In genomic region chr16:4349332-4349731, GRCh38 we compare ENCODE assay signal across 19 cellular contexts. TPM values are rescaled to one million over a fixed set of nuclear protein-coding genes. Genes with fewer than 3 reads are reported as not detected.
DNase-seq lines count a peak whose midpoint lies in the region; ATAC-seq, FAIRE-seq and TF ChIP-seq lines count a peak whose summit lies in the region.
"Had no signal": no experiment of that assay in that cellular context is flagged by ENCODE, and none has a peak within 500 bp of the region (broad histone marks: within the 10 kb centered on the region; RNA-seq: fewer than 3 reads in every experiment).

No MANE protein-coding gene starts in this region.

- no peak overlapping the region for H2AFZ ChIP-seq in Loucy (ENCODE audit: low read length)

- peaks cover 5% of the 10 kb centered on the region for H3K36me3 Mint-ChIP-seq in stimulated activated naive CD8-positive, alpha-beta T cell treated with anti-CD3 and anti-CD28 coated beads, Interleukin-15, Interleukin-2, amounts not matched to agents 100 ng/mL and 50 ng/mL, for 24 hours (ENCODE audit: low read depth)

- no peak for FAIRE-seq in H54 (lab: Jason Lieb, UNC)

- no peak for TF ChIP-seq POLR2A in H54 (IDR thresholded peaks at IDR 0.05; ENCODE audit: low read depth, low read length)

- H3K27me3 ChIP-seq in Loucy (ENCODE audit: insufficient read depth, low read length, poor library complexity, severe bottlenecking) (no peaks in the 10 kb centered on the region), adipocyte (replicated peaks; ENCODE audit: control insufficient read depth, insufficient read depth, low read length) (no peaks in the 10 kb centered on the region), colonic mucosa (no peaks in the 10 kb centered on the region)
- H3K27me3 ChIP-seq: ascending aorta, transverse colon had no signal

- H3K27ac ChIP-seq in colonic mucosa = no peak overlapping the region
- H3K27ac ChIP-seq: transverse colon had no signal

- H3K9ac ChIP-seq in Loucy (ENCODE audit: low read depth, low read length, poor library complexity, severe bottlenecking) (peak overlapping the region; percentile 43), adipocyte (ENCODE audit: low read length) (peak overlapping the region; percentile 29), colonic mucosa (ENCODE audit: low read depth in 2 of 2, low read length in 2 of 2) (no peak overlapping the region)

- peaks cover 25% of the 10 kb centered on the region; the same call in 1 of the 2 replicates for H3K79me2 ChIP-seq in Loucy (ENCODE audit: insufficient read depth, low read length)

- H3K36me3 ChIP-seq in Loucy (ENCODE audit: insufficient read depth, low read length) (no peaks in the 10 kb centered on the region), adipocyte (ENCODE audit: control insufficient read depth, insufficient read depth, low read length, severe bottlenecking) (no peaks in the 10 kb centered on the region), colonic mucosa (no peaks in the 10 kb centered on the region)
- H3K36me3 ChIP-seq: ascending aorta, transverse colon had no signal

- peak overlapping the region; percentile 57 for H3K4me2 ChIP-seq in Loucy (ENCODE audit: low read depth, low read length, poor library complexity, severe bottlenecking)

- H3K4me3 ChIP-seq in Loucy (ENCODE audit: low read length, poor library complexity, severe bottlenecking) = no peak overlapping the region
- H3K4me3 ChIP-seq in adipocyte (ENCODE audit: low read length) = no peak overlapping the region
- no peak overlapping the region for H3K4me3 ChIP-seq in colonic mucosa
- H3K4me3 ChIP-seq: ascending aorta had no signal

- H3K9me3 Mint-ChIP-seq in stimulated activated naive CD8-positive, alpha-beta T cell treated with anti-CD3 and anti-CD28 coated beads, Interleukin-15, Interleukin-2, amounts not matched to agents 100 ng/mL and 50 ng/mL, for 24 hours = no peaks in the 10 kb centered on the region
- no peaks in the 10 kb centered on the region for H3K9me3 Mint-ChIP-seq in stimulated activated naive CD8-positive, alpha-beta T cell treated with anti-CD3 and anti-CD28 coated beads, Interleukin-15, amount 100 ng/mL, for 72 hours

- H3K4me1 Mint-ChIP-seq in stimulated activated naive CD8-positive, alpha-beta T cell treated with anti-CD3 and anti-CD28 coated beads, Interleukin-15, Interleukin-2, amounts not matched to agents 100 ng/mL and 50 ng/mL, for 24 hours (ENCODE audit: low read depth) = peaks cover 33% of the 10 kb centered on the region
- H3K4me1 Mint-ChIP-seq in stimulated activated naive CD8-positive, alpha-beta T cell treated with anti-CD3 and anti-CD28 coated beads, Interleukin-15, amount 100 ng/mL, for 72 hours = peaks cover 35% of the 10 kb centered on the region

- TF ChIP-seq CTCF in Loucy (conservative IDR thresholded peaks at IDR 0.05; ENCODE audit: low read length) (no peak), colonic mucosa (IDR thresholded peaks at IDR 0.05) (no peak)

- H4K20me1 ChIP-seq in Loucy (ENCODE audit: insufficient read depth, low read length, poor library complexity, severe bottlenecking) = no peaks in the 10 kb centered on the region

- H3K4me1 ChIP-seq in Loucy (ENCODE audit: insufficient read depth, low read length, poor library complexity, severe bottlenecking) = no peaks in the 10 kb centered on the region
- peaks cover 42% of the 10 kb centered on the region for H3K4me1 ChIP-seq in adipocyte (ENCODE audit: control insufficient read depth, insufficient read depth, low read length)
- H3K4me1 ChIP-seq in colonic mucosa = peaks cover 8% of the 10 kb centered on the region

- intact Hi-C loops in colonic mucosa (cut with DNase I) = no loop called here

- no peak for ATAC-seq in stimulated activated naive CD8-positive, alpha-beta T cell treated with anti-CD3 and anti-CD28 coated beads, Interleukin-15, Interleukin-2, amounts not matched to agents 100 U/mL and 50 U/mL, for 24 hours
- no peak for ATAC-seq in stimulated activated naive CD8-positive, alpha-beta T cell treated with anti-CD3 and anti-CD28 coated beads, Interleukin-15, amount 100 ng/mL, for 72 hours

- H3F3A ChIP-seq in Loucy (ENCODE audit: low read depth) = no peaks in the 10 kb centered on the region

- H3K9me2 ChIP-seq in Loucy (replicated peaks; ENCODE audit: low read depth, low read length) = no peaks in the 10 kb centered on the region

- no peaks in the 10 kb centered on the region for H3K9me3 ChIP-seq in Loucy (ENCODE audit: insufficient read depth, low read depth, low read length)
- H3K9me3 ChIP-seq in adipocyte (ENCODE audit: control insufficient read depth, low read length) = no peaks in the 10 kb centered on the region
- no peaks in the 10 kb centered on the region for H3K9me3 ChIP-seq in colonic mucosa
- H3K9me3 ChIP-seq: ascending aorta, transverse colon had no signal

- H3K27me3 Mint-ChIP-seq in stimulated activated naive CD8-positive, alpha-beta T cell treated with anti-CD3 and anti-CD28 coated beads, Interleukin-15, Interleukin-2, amounts not matched to agents 100 ng/mL and 50 ng/mL, for 24 hours = no peaks in the 10 kb centered on the region
- no peaks in the 10 kb centered on the region for H3K27me3 Mint-ChIP-seq in stimulated activated naive CD8-positive, alpha-beta T cell treated with anti-CD3 and anti-CD28 coated beads, Interleukin-15, amount 100 ng/mL, for 72 hours

- DNase-seq in stimulated activated naive CD8-positive, alpha-beta T cell treated with anti-CD3 and anti-CD28 coated beads, Interleukin-15, Interleukin-2, amounts not matched to agents 100 U/mL and 50 U/mL, for 24 hours = no peak
- no peak for DNase-seq in adipocyte (ENCODE audit: low read depth)
- no peak for DNase-seq in stimulated activated naive CD8-positive, alpha-beta T cell treated with anti-CD3 and anti-CD28 coated beads, Interleukin-15, amount 100 ng/mL, for 72 hours
- no peak for DNase-seq in NCI-H526 (lab: John Stamatoyannopoulos, UW)
- no peak for DNase-seq in colonic mucosa
- DNase-seq in H54 (ENCODE audit: insufficient read length, low spot score) = no peak
- DNase-seq: AML-193; DMS 273 treated with DMSO at 0.1 percent for 48 hours; H9; hypothalamus; NCI-H1930; NCI-H446 treated with DMSO at 0.1 percent for 48 hours; SIG-M5; stimulated activated CD4-positive, alpha-beta T cell treated with anti-CD3 and anti-CD28 coated beads, Interleukin-12 subunit alpha, Interleukin-12 subunit beta, amount 100 ng/mL, for 4 hours; T-helper 9 cell; transverse colon had no signal

- peak overlapping the region; percentile 65 for H3K4me3 Mint-ChIP-seq in stimulated activated naive CD8-positive, alpha-beta T cell treated with anti-CD3 and anti-CD28 coated beads, Interleukin-15, Interleukin-2, amounts not matched to agents 100 ng/mL and 50 ng/mL, for 24 hours
- peak overlapping the region; percentile 6 to 18 for H3K4me3 Mint-ChIP-seq in stimulated activated naive CD8-positive, alpha-beta T cell treated with anti-CD3 and anti-CD28 coated beads, Interleukin-15, amount 100 ng/mL, for 72 hours

- no peak overlapping the region for H3K27ac Mint-ChIP-seq in stimulated activated naive CD8-positive, alpha-beta T cell treated with anti-CD3 and anti-CD28 coated beads, Interleukin-15, Interleukin-2, amounts not matched to agents 100 ng/mL and 50 ng/mL, for 24 hours
- no peak overlapping the region for H3K27ac Mint-ChIP-seq in stimulated activated naive CD8-positive, alpha-beta T cell treated with anti-CD3 and anti-CD28 coated beads, Interleukin-15, amount 100 ng/mL, for 72 hours
- H3K27ac Mint-ChIP-seq: H9 had no signal

RNA-seq across cellular contexts. Expression of gene PAM16, which starts 1.8 kb away (rescaled TPM):
- 10 to 100 TPM; 28.2 to 43.6 TPM for total RNA-seq in colonic mucosa

RNA-seq across cellular contexts. Expression of gene VASN, which starts 22.3 kb away (rescaled TPM):
- total RNA-seq in colonic mucosa = 1 to 10 TPM; 2.7 to 4.1 TPM

RNA-seq across cellular contexts. Expression of gene GLIS2, which starts 33.5 kb away (rescaled TPM):
- 1 to 10 TPM in 1 of 2 donors, under 1 TPM in 1; 0.89 to 4.1 TPM for total RNA-seq in colonic mucosa

Comparison
In these comparisons a context has a peak if more than half of its experiments do, and no peak if none do; other contexts are left out.
1. H3K9ac ChIP-seq: peak in Loucy (single experiment) and adipocyte (single experiment); none in colonic mucosa (0 of 2).